Comparison of ENCODE assay signal across 8 cellular contexts in the genomic region with DNA sequence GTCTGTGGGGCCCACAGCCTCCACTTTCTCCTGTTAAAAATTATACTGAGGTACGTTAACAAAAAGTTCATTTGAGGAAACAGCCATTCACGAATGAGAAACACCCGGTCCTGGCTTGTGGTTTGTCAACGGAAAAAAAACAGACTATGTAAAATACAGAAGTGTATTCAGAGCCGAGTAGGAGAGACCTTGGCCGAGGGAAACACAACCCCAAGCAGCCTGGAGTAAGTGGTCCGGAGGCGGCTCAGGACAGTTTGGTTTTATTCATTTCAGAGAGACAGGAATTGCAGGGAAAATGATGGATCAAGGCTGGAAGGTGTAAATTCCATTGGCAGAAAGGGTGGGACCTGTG. TPM values are rescaled to one million over a fixed set of nuclear protein-coding genes. Genes with fewer than 3 reads are reported as not detected.
DNase-seq lines count a peak whose midpoint lies in the region; ATAC-seq and TF ChIP-seq lines count a peak whose summit lies in the region.

No MANE protein-coding gene starts in this region.

- peak overlapping the region; percentile 84 for H3K4me2 ChIP-seq in PC-3 (ENCODE audit: low read length)

- no TSS peak for BruUV-seq in PC-3 (replicated peaks; lab: Mats Ljungman, UMichigan)

- DNase-seq in activated T-cell treated with anti-CD3 and anti-CD28 coated beads, Interleukin-2, amount 50 U/mL, for 72 hours, result no peak
- DNase-seq in activated T-cell treated with anti-CD3 and anti-CD28 coated beads for 4 hours (no peak), PC-3 (no peak), osteocyte (ENCODE audit: extremely low spot score, unreplicated experiment) (no peak), activated gamma-delta T cell treated with Interleukin-2 at 50 U/mL for 16 hours (no peak), RKO (ENCODE audit: low spot score) (no peak)
- no peak for DNase-seq in activated effector memory CD4-positive, alpha-beta T cell treated with Interleukin-2 at 50 U/mL for 16 hours

- TF ChIP-seq CTCF in PC-3 (conservative IDR thresholded peaks at IDR 0.05; ENCODE audit: low read depth, low read length) (no peak), osteocyte (IDR thresholded peaks at IDR 0.05) (no peak)

- H3K36me3 Mint-ChIP-seq in activated T-cell treated with anti-CD3 and anti-CD28 coated beads, Interleukin-2, amount 50 U/mL, for 72 hours (ENCODE audit: insufficient read depth in 2 of 2), result peaks cover 17 to 23% of the 10 kb centered on the region in 2 donors
- H3K36me3 Mint-ChIP-seq in osteocyte (ENCODE audit: unreplicated experiment), result no peaks in the 10 kb centered on the region

- H3K79me2 ChIP-seq in PC-3 (ENCODE audit: low read length), result no peaks in the 10 kb centered on the region

- H4K20me1 ChIP-seq in PC-3 (ENCODE audit: low read length), result no peaks in the 10 kb centered on the region

- CTCF ChIA-PET in PC-3 (lab: Charles Lee), result no interaction called here

- no peak overlapping the region; the same call in 1 of the 2 replicates for H3K9ac ChIP-seq in PC-3 (ENCODE audit: low read length)

- no peaks in the 10 kb centered on the region for H3K27me3 ChIP-seq in PC-3 (ENCODE audit: low read length)

- intact Hi-C loops in PC-3 (cut with micrococcal nuclease), result no loop called here

- peak overlapping the region; percentile 87 for H2AFZ ChIP-seq in PC-3 (ENCODE audit: low read length)

- H3K9me2 ChIP-seq in PC-3 (replicated peaks; ENCODE audit: low read length), result no peaks in the 10 kb centered on the region

- 0 out of 2 replicates have a peak, but pooled peaks cover 3% of the 10 kb centered on the region for H3K36me3 ChIP-seq in PC-3 (ENCODE audit: low read depth, low read length)

- H3K4me1 Mint-ChIP-seq in activated T-cell treated with anti-CD3 and anti-CD28 coated beads, Interleukin-2, amount 50 U/mL, for 72 hours (ENCODE audit: low read depth), result peaks cover 20% of the 10 kb centered on the region
- H3K4me1 Mint-ChIP-seq in osteocyte (ENCODE audit: unreplicated experiment), result no peaks in the 10 kb centered on the region

- H3K9me3 Mint-ChIP-seq in activated T-cell treated with anti-CD3 and anti-CD28 coated beads, Interleukin-2, amount 50 U/mL, for 72 hours, result peaks cover 0 to 8% of the 10 kb centered on the region in 2 donors
- H3K9me3 Mint-ChIP-seq in osteocyte (ENCODE audit: unreplicated experiment), result peaks cover 6% of the 10 kb centered on the region

- H3K27ac ChIP-seq in PC-3 (ENCODE audit: low read length), result no peak overlapping the region

- peaks cover 9% of the 10 kb centered on the region; the same call in 1 of the 2 replicates for H3K9me3 ChIP-seq in PC-3 (ENCODE audit: low read length)

- H3K27ac Mint-ChIP-seq in activated T-cell treated with anti-CD3 and anti-CD28 coated beads, Interleukin-2, amount 50 U/mL, for 72 hours, result peak overlapping the region; percentile 8
- H3K27ac Mint-ChIP-seq in osteocyte (ENCODE audit: unreplicated experiment), result no peak overlapping the region

- H3K4me3 ChIP-seq in PC-3 (ENCODE audit: low read length), result peak overlapping the region; percentile 69

- POLR2A ChIA-PET in PC-3 (lab: Charles Lee; ENCODE audit: unreplicated experiment), result no interaction called here

- ATAC-seq in activated T-cell treated with anti-CD3 and anti-CD28 coated beads, Interleukin-2, amount 50 U/mL, for 72 hours (replicated peaks in 1 of 2), result peak in 1 of 2 donors; percentile 12
- ATAC-seq in PC-3 (0 out of 2 replicates have a peak, but pooled peaks have one; percentile 11), esophagus mucosa (peak; percentile 24)

- no peaks in the 10 kb centered on the region for H3F3A ChIP-seq in PC-3 (ENCODE audit: low read length, unreplicated experiment)

- peak overlapping the region; percentile 87 to 89 for H3K4me3 Mint-ChIP-seq in activated T-cell treated with anti-CD3 and anti-CD28 coated beads, Interleukin-2, amount 50 U/mL, for 72 hours
- peak overlapping the region; percentile 54 for H3K4me3 Mint-ChIP-seq in osteocyte (ENCODE audit: unreplicated experiment)

- H3K4me1 ChIP-seq in PC-3 (ENCODE audit: insufficient read depth, low read length), result no peaks in the 10 kb centered on the region

- H3K27me3 Mint-ChIP-seq in activated T-cell treated with anti-CD3 and anti-CD28 coated beads, Interleukin-2, amount 50 U/mL, for 72 hours (ENCODE audit: low read depth), result no peaks in the 10 kb centered on the region
- no peaks in the 10 kb centered on the region for H3K27me3 Mint-ChIP-seq in osteocyte (ENCODE audit: unreplicated experiment)

RNA-seq across cellular contexts. Expression of gene ZNF439, which starts 0.7 kb away (rescaled TPM):
- 10 to 100 TPM in 1 of 2 donors, 1 to 10 TPM in 1; 5.8 to 10.1 TPM for total RNA-seq in activated T-cell treated with anti-CD3 and anti-CD28 coated beads, Interleukin-2, amount 50 U/mL, for 72 hours
- 2.8 and 6.2 TPM in 2 replicates for total RNA-seq in PC-3 (2014; rRNA removed)
- total RNA-seq in esophagus mucosa, result 0.84 TPM
- total RNA-seq in osteocyte, result 1.0 and 1.2 TPM in 2 replicates

RNA-seq across cellular contexts. Expression of gene ZNF440, which starts 35.2 kb away (rescaled TPM):
- total RNA-seq in activated T-cell treated with anti-CD3 and anti-CD28 coated beads, Interleukin-2, amount 50 U/mL, for 72 hours, result 10 to 100 TPM; 10.2 to 11.2 TPM
- total RNA-seq in PC-3 (2014; rRNA removed) (11.6 and 11.9 TPM in 2 replicates), esophagus mucosa (15.4 TPM), osteocyte (12.8 and 13.0 TPM in 2 replicates)

RNA-seq across cellular contexts. Expression of gene ZNF69, which starts 38.3 kb away (rescaled TPM):
- 1 to 10 TPM; 2.0 to 2.6 TPM for total RNA-seq in activated T-cell treated with anti-CD3 and anti-CD28 coated beads, Interleukin-2, amount 50 U/mL, for 72 hours
- total RNA-seq in PC-3 (2014; rRNA removed) (2.7 and 4.3 TPM in 2 replicates), esophagus mucosa (0.64 TPM), osteocyte (11.9 and 14.2 TPM in 2 replicates)

RNA-seq across cellular contexts. Expression of gene ZNF491, which starts 50.9 kb away (rescaled TPM):
- total RNA-seq in activated T-cell treated with anti-CD3 and anti-CD28 coated beads, Interleukin-2, amount 50 U/mL, for 72 hours, result 1 to 10 TPM in 1 of 2 donors, under 1 TPM in 1; 0.46 to 2.4 TPM
- total RNA-seq in PC-3 (2014; rRNA removed), result 0.17 and 0.47 TPM in 2 replicates
- total RNA-seq in esophagus mucosa, result 0.20 TPM
- 4.4 and 6.2 TPM in 2 replicates for total RNA-seq in osteocyte
